In genomic region chr5:113757508-113757907, GRCh38 we compare ENCODE assay signal across 1 cellular context.
TF ChIP-seq lines count a peak whose summit lies in the region.

No MANE protein-coding gene starts in this region.

TF ChIP-seq in HCT116, 20 proteins besides CTCF, POLR2A, EP300 and RAD21 (continued from another document):
- TF ChIP-seq REST (IDR thresholded peaks at IDR 0.05; ENCODE audit: low read depth) (no peak), TCF7L2 (IDR thresholded peaks at IDR 0.05; ENCODE audit: borderline replicate concordance, extremely low read depth, insufficient read depth, insufficient read length) (no peak), SRF (IDR thresholded peaks at IDR 0.05; ENCODE audit: low read depth) (no peak), CBX3 (IDR thresholded peaks at IDR 0.05; ENCODE audit: low read depth) (no peak), FOSL1 (IDR thresholded peaks at IDR 0.05; ENCODE audit: low read depth) (no peak), YY1 (IDR thresholded peaks at IDR 0.05; ENCODE audit: extremely low read depth, insufficient replicate concordance, low read depth, low read length) (no peak), CEBPB (IDR thresholded peaks at IDR 0.05; ENCODE audit: low read depth) (no peak), ZFX (IDR thresholded peaks at IDR 0.05) (no peak), EGR1 (IDR thresholded peaks at IDR 0.05; ENCODE audit: low read depth) (no peak), SIN3A (IDR thresholded peaks at IDR 0.05; ENCODE audit: low read depth) (no peak), POLR2AphosphoS5 (IDR thresholded peaks at IDR 0.05; ENCODE audit: low read depth, low read length) (no peak), ZBTB33 (IDR thresholded peaks at IDR 0.05; ENCODE audit: extremely low read depth, insufficient replicate concordance, low read length) (no peak)
